ENCODE assay signal across 28 cellular contexts in genomic region chr7:158535079-158535478, GRCh38.
"Had no signal": no experiment of that assay in that cellular context is flagged by ENCODE, and none has a peak within 500 bp of the region (broad histone marks: within the 10 kb centered on the region; RNA-seq: fewer than 3 reads in every experiment).

No MANE protein-coding gene starts in this region.

- H3K4me1 ChIP-seq: neural progenitor cell, psoas muscle, right lobe of liver, sigmoid colon, suprapubic skin, testis, tibial artery, transverse colon, upper lobe of right lung, uterus had no signal

- H3K27ac ChIP-seq: neural progenitor cell, ovary, parathyroid adenoma, psoas muscle, right lobe of liver, sigmoid colon, suprapubic skin, testis, tibial artery, transverse colon, upper lobe of right lung, uterus had no signal

- DNase-seq: natural killer cell; occipital lobe; ovary; psoas muscle; right cardiac atrium; right lobe of liver; sigmoid colon; small intestine; stimulated activated CD4-positive, alpha-beta T cell treated with anti-CD3 and anti-CD28 coated beads, Interleukin-15, amount 100 ng/mL, for 24 hours; stimulated activated CD4-positive, alpha-beta T cell treated with anti-CD3 and anti-CD28 coated beads, Interleukin-2, amount 100 ng/mL, for 24 hours; stimulated activated CD4-positive, alpha-beta T cell treated with anti-CD3 and anti-CD28 coated beads, Interleukin-2, amount 100 ng/mL, for 48 hours; stimulated activated CD4-positive, alpha-beta T cell treated with anti-CD3 and anti-CD28 coated beads, Interleukin-4, amount 100 ng/mL, for 24 hours; stimulated activated naive B cell treated with anti-CD40 and anti-IgM and Interleukin-4, amounts not matched to agents 10 μg/mL and 1 μg/mL and 100 μg/mL, for 72 hours; stimulated activated naive CD4-positive, alpha-beta T cell treated with Interleukin-2 at 50 U/mL for 16 hours; substantia nigra; testis; tibial artery; transverse colon; upper lobe of right lung; uterus had no signal

- H3K9me3 ChIP-seq: ovary, psoas muscle, right lobe of liver, sigmoid colon, suprapubic skin, testis, tibial artery, transverse colon, upper lobe of right lung, uterus had no signal

- H3K27me3 Mint-ChIP-seq: progenitor cell of endocrine pancreas; stimulated activated naive CD8-positive, alpha-beta T cell treated with anti-CD3 and anti-CD28 coated beads, Interleukin-15, Interleukin-2, amounts not matched to agents 100 ng/mL and 50 ng/mL, for 24 hours had no signal

- H3K4me3 Mint-ChIP-seq: natural killer cell; nephron; neural progenitor cell; stimulated activated effector memory CD8-positive, alpha-beta T cell treated with anti-CD3 and anti-CD28 coated beads, Interleukin-12 subunit alpha, Interleukin-12 subunit beta, amount 100 ng/mL, for 72 hours; stimulated activated naive B cell treated with anti-CD40 and anti-IgM and Interleukin-4, amounts not matched to agents 10 μg/mL and 1 μg/mL and 100 μg/mL, for 72 hours; stimulated activated naive CD8-positive, alpha-beta T cell treated with anti-CD3 and anti-CD28 coated beads, Interleukin-15, Interleukin-2, amounts not matched to agents 100 ng/mL and 50 ng/mL, for 24 hours; type B pancreatic cell had no signal

- H3K4me2 ChIP-seq: neural progenitor cell had no signal

- H3K27me3 ChIP-seq: neural progenitor cell, ovary, right lobe of liver, sigmoid colon, testis, transverse colon, upper lobe of right lung, uterus had no signal

- H3K4me1 Mint-ChIP-seq: natural killer cell; nephron; stimulated activated effector memory CD8-positive, alpha-beta T cell treated with anti-CD3 and anti-CD28 coated beads, Interleukin-12 subunit alpha, Interleukin-12 subunit beta, amount 100 ng/mL, for 72 hours had no signal

- H3K4me3 ChIP-seq: neural progenitor cell, ovary, psoas muscle, right lobe of liver, sigmoid colon, suprapubic skin, testis, tibial artery, transverse colon, upper lobe of right lung, uterus had no signal

- H3K9me3 Mint-ChIP-seq: natural killer cell; nephron; stimulated activated effector memory CD8-positive, alpha-beta T cell treated with anti-CD3 and anti-CD28 coated beads, Interleukin-12 subunit alpha, Interleukin-12 subunit beta, amount 100 ng/mL, for 72 hours; stimulated activated naive CD8-positive, alpha-beta T cell treated with anti-CD3 and anti-CD28 coated beads, Interleukin-15, Interleukin-2, amounts not matched to agents 100 ng/mL and 50 ng/mL, for 24 hours; type B pancreatic cell had no signal

- H3K36me3 ChIP-seq: neural progenitor cell, ovary, right lobe of liver, sigmoid colon, suprapubic skin, tibial artery, transverse colon, upper lobe of right lung, uterus had no signal

- ATAC-seq: natural killer cell; psoas muscle; right cardiac atrium; right lobe of liver; stimulated activated effector memory CD8-positive, alpha-beta T cell treated with anti-CD3 and anti-CD28 coated beads, Interleukin-12 subunit alpha, Interleukin-12 subunit beta, amount 100 ng/mL, for 72 hours; stimulated activated naive B cell treated with anti-CD40 and anti-IgM and Interleukin-4, amounts not matched to agents 10 μg/mL and 1 μg/mL and 100 μg/mL, for 72 hours; upper lobe of right lung had no signal

- H3K9ac ChIP-seq: neural progenitor cell, parathyroid adenoma had no signal

- H3K36me3 Mint-ChIP-seq: natural killer cell; neural progenitor cell; stimulated activated effector memory CD8-positive, alpha-beta T cell treated with anti-CD3 and anti-CD28 coated beads, Interleukin-12 subunit alpha, Interleukin-12 subunit beta, amount 100 ng/mL, for 72 hours; stimulated activated naive B cell treated with anti-CD40 and anti-IgM and Interleukin-4, amounts not matched to agents 10 μg/mL and 1 μg/mL and 100 μg/mL, for 72 hours; type B pancreatic cell had no signal

- H2AFZ ChIP-seq: neural progenitor cell, parathyroid adenoma had no signal

- H3K27ac Mint-ChIP-seq: natural killer cell; nephron; neural progenitor cell; progenitor cell of endocrine pancreas; stimulated activated effector memory CD8-positive, alpha-beta T cell treated with anti-CD3 and anti-CD28 coated beads, Interleukin-12 subunit alpha, Interleukin-12 subunit beta, amount 100 ng/mL, for 72 hours; stimulated activated naive B cell treated with anti-CD40 and anti-IgM and Interleukin-4, amounts not matched to agents 10 μg/mL and 1 μg/mL and 100 μg/mL, for 72 hours; stimulated activated naive CD8-positive, alpha-beta T cell treated with anti-CD3 and anti-CD28 coated beads, Interleukin-15, Interleukin-2, amounts not matched to agents 100 ng/mL and 50 ng/mL, for 24 hours; type B pancreatic cell had no signal
